In genomic region chr19:29873024-29873800, GRCh38 we compare ENCODE assay signal across 8 cellular contexts.
DNase-seq lines count a peak whose midpoint lies in the region; ATAC-seq lines count a peak whose summit lies in the region.

No MANE protein-coding gene starts in this region.

- H3K9me3 ChIP-seq in mesodermal cell (ENCODE audit: control insufficient read depth, low read length), result peaks cover 6% of the 10 kb centered on the region

- H3K36me3 ChIP-seq in mesodermal cell (ENCODE audit: control insufficient read depth, insufficient read depth, low read length), result no peaks in the 10 kb centered on the region

- peak overlapping the region; percentile 39 for H3K4me3 ChIP-seq in mesodermal cell (ENCODE audit: extremely low read depth, insufficient read depth, low read length, poor library complexity, severe bottlenecking)

- DNase-seq in AG20443 (ENCODE audit: low spot score), result peak; percentile 82
- peak; percentile 47 for DNase-seq in GM19240 (ENCODE audit: insufficient read length, low spot score)
- DNase-seq in NCI-H1092 treated with DMSO at 0.1 percent for 48 hours (lab: John Stamatoyannopoulos, UW), result peak; percentile 8
- peak; percentile 63 to 65 for DNase-seq in activated CD4-positive, alpha-beta T cell treated with anti-CD3 and anti-CD28 coated beads, Interleukin-2, amount 50 U/mL, for 4 hours
- peak; percentile 87 for DNase-seq in ecto neural progenitor cell (ENCODE audit: low spot score)
- DNase-seq in stimulated activated CD8-positive, alpha-beta memory T cell treated with anti-CD3 and anti-CD28 coated beads, Interleukin-2, amount 100 ng/mL, for 1 hour (ENCODE audit: low read depth in 2 of 2), result peak; percentile 33 to 45

- WGBS in mesodermal cell (ENCODE audit: insufficient coverage in 2 of 2), 2 experiments, result 4 to 5% methylated on average over 67 to 70 of the region's 77 CpGs

- ATAC-seq in HG03196 (IDR thresholded peaks at IDR 0.05; ENCODE audit: unreplicated experiment), result no peak

- H3K27ac ChIP-seq in mesodermal cell (ENCODE audit: low read depth, low read length, severe bottlenecking), result no peak overlapping the region

- peaks cover 10% of the 10 kb centered on the region for H3K4me1 ChIP-seq in mesodermal cell (ENCODE audit: control insufficient read depth, insufficient read depth, low read length, poor library complexity, severe bottlenecking)

Comparison
In these comparisons a context has a peak if more than half of its experiments do, and no peak if none do; other contexts are left out.
1. DNase-seq: peak in every context shown above with its lines; median percentile 87 in ecto neural progenitor cell; 82 in AG20443; 64 in activated CD4-positive, alpha-beta T cell treated with anti-CD3 and anti-CD28 coated beads, Interleukin-2, amount 50 U/mL, for 4 hours; 47 in GM19240; 39 in stimulated activated CD8-positive, alpha-beta memory T cell treated with anti-CD3 and anti-CD28 coated beads, Interleukin-2, amount 100 ng/mL, for 1 hour; 8 in NCI-H1092 treated with DMSO at 0.1 percent for 48 hours.